16 cellular contexts compared by ENCODE assay signal in the genomic region with DNA sequence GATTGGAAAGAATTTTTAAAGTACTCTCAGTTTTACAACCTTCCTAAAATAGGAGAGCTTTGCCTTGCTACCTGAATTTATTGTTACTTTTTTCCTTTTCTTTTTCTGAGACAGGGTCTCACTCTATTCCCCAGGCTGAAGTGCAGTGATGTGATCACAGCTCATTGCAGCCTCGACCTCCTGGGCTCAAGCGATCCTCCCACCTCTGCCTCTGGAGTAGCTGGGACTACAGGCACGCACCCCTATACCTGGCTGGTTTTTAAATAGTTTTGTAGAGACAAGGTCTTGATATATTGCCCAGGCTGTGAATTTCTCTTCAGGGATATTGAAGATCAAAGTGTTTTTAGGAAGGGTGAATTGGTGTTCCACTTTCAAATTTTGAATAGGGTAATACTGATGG. TPM values are rescaled to one million over a fixed set of nuclear protein-coding genes. Genes with fewer than 3 reads are reported as not detected.
A peak's percentile ranks its signal among the peaks of the same experiment; 100 is the strongest.
DNase-seq lines count a peak whose midpoint lies in the region; ATAC-seq and TF ChIP-seq lines count a peak whose summit lies in the region.
"Had no signal": no experiment of that assay in that cellular context is flagged by ENCODE, and none has a peak within 500 bp of the region (broad histone marks: within the 10 kb centered on the region; RNA-seq: fewer than 3 reads in every experiment).

No MANE protein-coding gene starts in this region.

- H3K4me1 Mint-ChIP-seq in GM23338: peaks cover 34% of the 10 kb centered on the region
- H3K4me1 Mint-ChIP-seq in nephron progenitor cell: peaks cover 30% of the 10 kb centered on the region

- H3K79me2 ChIP-seq in GM23338 (replicated peaks; ENCODE audit: insufficient read depth) (no peaks in the 10 kb centered on the region), smooth muscle cell (ENCODE audit: low read depth) (no peaks in the 10 kb centered on the region)

- H3K9me3 ChIP-seq in gastrocnemius medialis (no peaks in the 10 kb centered on the region), smooth muscle cell (replicated peaks; ENCODE audit: low read depth) (no peaks in the 10 kb centered on the region)
- H3K9me3 ChIP-seq: HAP-1 had no signal

- H3F3A ChIP-seq in GM23338 (replicated peaks; ENCODE audit: low read depth) (no peaks in the 10 kb centered on the region; the same call in 1 of the 2 replicates), smooth muscle cell (ENCODE audit: low read depth) (no peaks in the 10 kb centered on the region)

- H3K36me3 ChIP-seq in GM23338 (ENCODE audit: insufficient read depth) (no peaks in the 10 kb centered on the region; the same call in 1 of the 2 replicates), gastrocnemius medialis (peaks cover 0 to 6% of the 10 kb centered on the region in 2 donors), smooth muscle cell (ENCODE audit: low read depth) (no peaks in the 10 kb centered on the region)
- H3K36me3 ChIP-seq: BLaER1 treated with 17β-estradiol and CSF1 and Interleukin-3, amounts not matched to agents 10 nM and 100 nM had no signal

- no peaks in the 10 kb centered on the region for H3K9me2 ChIP-seq in GM23338 (ENCODE audit: insufficient read depth)

- no peak overlapping the region for H3K9ac ChIP-seq in smooth muscle cell (ENCODE audit: low read depth)
- H3K9ac ChIP-seq: BLaER1 treated with 17β-estradiol and CSF1 and Interleukin-3, amounts not matched to agents 10 nM and 100 nM had no signal

- in situ Hi-C loops in gastrocnemius medialis (cut with MboI; ENCODE audit: low sequenced_read_pairs in 4 of 4): no loop called here

- H3K27ac ChIP-seq in GM23338 (ENCODE audit: low read depth) (no peak overlapping the region), gastrocnemius medialis (peak overlapping the region; percentile 90 to 97 (median 96)), smooth muscle cell (ENCODE audit: low read depth) (no peak overlapping the region)
- H3K27ac ChIP-seq: BLaER1 treated with 17β-estradiol and CSF1 and Interleukin-3, amounts not matched to agents 10 nM and 100 nM had no signal

- ATAC-seq in GM23338 (no peak), gastrocnemius medialis (no peak), HG02610 (IDR thresholded peaks at IDR 0.05; ENCODE audit: unreplicated experiment) (no peak)
- no peak for ATAC-seq in activated CD4-positive, CD25-positive, alpha-beta regulatory T cell treated with anti-CD3 and anti-CD28 coated beads, Interleukin-2, amount 50 U/mL, for 24 hours
- ATAC-seq: GM12878 had no signal

- no peak overlapping the region for H3K27ac Mint-ChIP-seq in GM23338
- H3K27ac Mint-ChIP-seq in nephron progenitor cell: peak overlapping the region; percentile 84
- H3K27ac Mint-ChIP-seq: CD4-positive, CD25-positive, alpha-beta regulatory T cell had no signal

- H3K9me3 Mint-ChIP-seq in GM23338: no peaks in the 10 kb centered on the region; the same call in 2 of the 3 replicates
- peaks cover 4% of the 10 kb centered on the region for H3K9me3 Mint-ChIP-seq in nephron progenitor cell
- H3K9me3 Mint-ChIP-seq: CD4-positive, CD25-positive, alpha-beta regulatory T cell had no signal

- 0 out of 2 replicates have a peak, but pooled peaks cover 2% of the 10 kb centered on the region for H3K27me3 ChIP-seq in GM23338 (ENCODE audit: insufficient read depth)
- no peaks in the 10 kb centered on the region for H3K27me3 ChIP-seq in gastrocnemius medialis
- H3K27me3 ChIP-seq in smooth muscle cell (ENCODE audit: low read depth): no peaks in the 10 kb centered on the region

- DNase-seq in GM23338 (ENCODE audit: low spot score): no peak
- DNase-seq in left kidney (ENCODE audit: low read depth, low spot score): peak; percentile 40
- DNase-seq in nephron progenitor cell: no peak
- DNase-seq in gastrocnemius medialis: no peak
- no peak for DNase-seq in smooth muscle cell (lab: John Stamatoyannopoulos, UW; ENCODE audit: unreplicated experiment)
- DNase-seq: 8988T; CD4-positive, CD25-positive, alpha-beta regulatory T cell; DMS 273 treated with DMSO at 0.1 percent for 48 hours; DMS79; GOT3 had no signal

- H3K4me2 ChIP-seq in GM23338 (0 out of 2 replicates have a peak overlapping the region, but pooled peaks have one; percentile 26), smooth muscle cell (no peak overlapping the region)
- H3K4me2 ChIP-seq: BLaER1 treated with 17β-estradiol and CSF1 and Interleukin-3, amounts not matched to agents 10 nM and 100 nM had no signal

- H3K4me3 ChIP-seq in GM23338 (no peak overlapping the region), gastrocnemius medialis (no peak overlapping the region), smooth muscle cell (no peak overlapping the region)
- H3K4me3 ChIP-seq: BLaER1 treated with 17β-estradiol and CSF1 and Interleukin-3, amounts not matched to agents 10 nM and 100 nM; GM12878; HAP-1 had no signal

- H3K27me3 Mint-ChIP-seq in GM23338 (ENCODE audit: insufficient read depth, low read depth, poor library complexity): peaks cover 12% of the 10 kb centered on the region
- peaks cover 33% of the 10 kb centered on the region for H3K27me3 Mint-ChIP-seq in nephron progenitor cell (ENCODE audit: low read depth, poor library complexity)

- intact Hi-C loops in gastrocnemius medialis (cut with DNase I; ENCODE audit: low total_unique reads): no loop called here

- WGBS in smooth muscle cell (ENCODE audit: low lambda C conversion rate): 95% methylated on average over 3 of the region's 3 CpGs

- peaks cover 12% of the 10 kb centered on the region for H3K4me1 ChIP-seq in GM23338 (ENCODE audit: insufficient read depth)
- H3K4me1 ChIP-seq in gastrocnemius medialis: peaks cover 7 to 14% of the 10 kb centered on the region in 2 donors
- H3K4me1 ChIP-seq in smooth muscle cell (ENCODE audit: low read depth): no peaks in the 10 kb centered on the region
- H3K4me1 ChIP-seq: HAP-1 had no signal

- H2AFZ ChIP-seq in GM23338 (no peak overlapping the region), smooth muscle cell (ENCODE audit: low read depth) (no peak overlapping the region)

- TF ChIP-seq POLR2A in gastrocnemius medialis (IDR thresholded peaks at IDR 0.05): no peak

- H4K20me1 ChIP-seq in GM23338 (replicated peaks; ENCODE audit: insufficient read depth) (no peaks in the 10 kb centered on the region), smooth muscle cell (ENCODE audit: low read depth) (no peaks in the 10 kb centered on the region)
- H4K20me1 ChIP-seq: BLaER1 treated with 17β-estradiol and CSF1 and Interleukin-3, amounts not matched to agents 10 nM and 100 nM had no signal

- TF ChIP-seq CTCF in GM23338 (conservative IDR thresholded peaks at IDR 0.05; ENCODE audit: low read depth in 2 of 2) (no peak), nephron progenitor cell (IDR thresholded peaks at IDR 0.05) (no peak), gastrocnemius medialis (IDR thresholded peaks at IDR 0.05 in 4 of 5, conservative IDR thresholded peaks at IDR 0.05 in 1 of 5) (no peak), smooth muscle cell (IDR thresholded peaks at IDR 0.05; ENCODE audit: borderline replicate concordance, insufficient read depth, poor library complexity, severe bottlenecking) (no peak)

- no peak overlapping the region for H3K4me3 Mint-ChIP-seq in GM23338
- peak overlapping the region; percentile 9 for H3K4me3 Mint-ChIP-seq in nephron progenitor cell
- H3K4me3 Mint-ChIP-seq: CD4-positive, CD25-positive, alpha-beta regulatory T cell had no signal

- H3K36me3 Mint-ChIP-seq in GM23338 (ENCODE audit: low read depth) (peaks cover 10% of the 10 kb centered on the region; the same call in 2 of the 3 replicates), nephron progenitor cell (ENCODE audit: low read depth) (no peaks in the 10 kb centered on the region)
- H3K36me3 Mint-ChIP-seq: CD4-positive, CD25-positive, alpha-beta regulatory T cell had no signal

TF ChIP-seq in GM23338, 12 proteins besides CTCF, POLR2A, EP300 and RAD21:
- TF ChIP-seq POLR2AphosphoS5 (IDR thresholded peaks at IDR 0.05; ENCODE audit: low read depth) (no peak), EZH2 (IDR thresholded peaks at IDR 0.05; ENCODE audit: low read depth, unreplicated experiment) (no peak), JUNB (IDR thresholded peaks at IDR 0.05; ENCODE audit: unreplicated experiment) (no peak)
- TF ChIP-seq, protein P1, sequence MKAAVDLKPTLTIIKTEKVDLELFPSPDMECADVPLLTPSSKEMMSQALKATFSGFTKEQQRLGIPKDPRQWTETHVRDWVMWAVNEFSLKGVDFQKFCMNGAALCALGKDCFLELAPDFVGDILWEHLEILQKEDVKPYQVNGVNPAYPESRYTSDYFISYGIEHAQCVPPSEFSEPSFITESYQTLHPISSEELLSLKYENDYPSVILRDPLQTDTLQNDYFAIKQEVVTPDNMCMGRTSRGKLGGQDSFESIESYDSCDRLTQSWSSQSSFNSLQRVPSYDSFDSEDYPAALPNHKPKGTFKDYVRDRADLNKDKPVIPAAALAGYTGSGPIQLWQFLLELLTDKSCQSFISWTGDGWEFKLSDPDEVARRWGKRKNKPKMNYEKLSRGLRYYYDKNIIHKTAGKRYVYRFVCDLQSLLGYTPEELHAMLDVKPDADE (IDR thresholded peaks at IDR 0.05): no peak

RNA-seq across cellular contexts. Expression of a gene that starts 3.8 kb away (rescaled TPM):
- total RNA-seq in GM23338 (2014; rRNA removed; shearing (Covaris generic)): 8.0 and 11.7 TPM in 2 replicates
- polyA plus RNA-seq in GM23338 (2016; fragmentation: Nextera tagmentation; extraction: Ambion mirVana) (3.0 and 3.2 TPM in 2 replicates), smooth muscle cell (not detected in 2 replicates)
- total RNA-seq in gastrocnemius medialis (10 to 100 TPM; 12.8 to 27.3 (median 19.3) TPM), smooth muscle cell (not detected in 2 replicates)
- total RNA-seq: CD4-positive, CD25-positive, alpha-beta regulatory T cell; HT1080 had no signal
- polyA plus RNA-seq: CD4-positive, CD25-positive, alpha-beta regulatory T cell had no signal

RNA-seq across cellular contexts. Expression of a gene that starts 21.2 kb away (rescaled TPM):
- 0.56 TPM in 1 of 2 replicates, not detected in the other for total RNA-seq in GM23338 (2014; rRNA removed; shearing (Covaris generic))
- polyA plus RNA-seq in GM23338 (2016; fragmentation: Nextera tagmentation; extraction: Ambion mirVana) (1.8 and 2.7 TPM in 2 replicates), smooth muscle cell (0.77 and 1.0 TPM in 2 replicates)
- total RNA-seq in gastrocnemius medialis (10 to 100 TPM in 2 of 4 donors, 1 to 10 TPM in 2; 6.8 to 16.7 (median 11.1) TPM), smooth muscle cell (not detected in 2 replicates)

RNA-seq across cellular contexts. Expression of a gene that starts 35.1 kb away (rescaled TPM):
- total RNA-seq in GM23338 (2014; rRNA removed; shearing (Covaris generic)): 16.5 and 17.3 TPM in 2 replicates
- polyA plus RNA-seq in GM23338 (2016; fragmentation: Nextera tagmentation; extraction: Ambion mirVana) (21.8 and 28.1 TPM in 2 replicates), smooth muscle cell (12.6 and 20.0 TPM in 2 replicates)
- total RNA-seq in gastrocnemius medialis (100 to 1,000 TPM; 112 to 392 (median 237) TPM), smooth muscle cell (15.3 and 16.5 TPM in 2 replicates)

Comparison
In these comparisons a context has a peak if more than half of its experiments do, and no peak if none do; other contexts are left out.
1. H3K27ac ChIP-seq: peak in gastrocnemius medialis (4 of 4); none in GM23338 (single experiment) and smooth muscle cell (single experiment).